ENCODE assay signal across 15 cellular contexts in genomic region chr7:78017621-78018100, GRCh38.
DNase-seq lines count a peak whose midpoint lies in the region; ATAC-seq and TF ChIP-seq lines count a peak whose summit lies in the region.
"Had no signal": no experiment of that assay in that cellular context is flagged by ENCODE, and none has a peak within 500 bp of the region (broad histone marks: within the 10 kb centered on the region; RNA-seq: fewer than 3 reads in every experiment).

No MANE protein-coding gene starts in this region.

- no peaks in the 10 kb centered on the region for H3K9me3 ChIP-seq in ovary
- H3K9me3 ChIP-seq: vagina had no signal

- DNase-seq in activated CD4-positive, alpha-beta T cell treated with anti-CD3 and anti-CD28 coated beads, Interleukin-2, amount 10 ng/mL, durations not matched to agents 24 days and 14 days, result no peak
- no peak for DNase-seq in activated CD4-positive, alpha-beta T cell treated with anti-CD3 and anti-CD28 coated beads, Interleukin-2, amount 50 U/mL, for 1 hour
- no peak for DNase-seq in T-cell
- DNase-seq in glutamatergic neuron, result no peak
- peak; percentile 8 for DNase-seq in pons (ENCODE audit: low spot score)
- no peak for DNase-seq in SIG-M5 (lab: John Stamatoyannopoulos, UW)
- no peak for DNase-seq in NCI-H1417 treated with DMSO at 0.1 percent for 48 hours (lab: John Stamatoyannopoulos, UW)
- no peak for DNase-seq in ovary
- DNase-seq: ACHN; activated naive CD4-positive, alpha-beta T cell; Kasumi-1; NCI-H2171; PC-3; stimulated activated CD4-positive, alpha-beta T cell treated with anti-CD3 and anti-CD28 coated beads, Interleukin-2, amount 100 ng/mL, for 48 hours had no signal

- H3K27me3 Mint-ChIP-seq in activated CD4-positive, alpha-beta T cell treated with anti-CD3 and anti-CD28 coated beads, Interleukin-2, amount 10 ng/mL, durations not matched to agents 24 days and 14 days, result peaks cover 60% of the 10 kb centered on the region
- H3K27me3 Mint-ChIP-seq in T-cell (peaks cover 14 to 28% of the 10 kb centered on the region in 2 donors), glutamatergic neuron (ENCODE audit: unreplicated experiment) (peaks cover 2% of the 10 kb centered on the region)

- H3K27ac ChIP-seq in ovary, result no peak overlapping the region

- H3K4me3 Mint-ChIP-seq in activated CD4-positive, alpha-beta T cell treated with anti-CD3 and anti-CD28 coated beads, Interleukin-2, amount 10 ng/mL, durations not matched to agents 24 days and 14 days, result peak overlapping the region; percentile 22
- peak overlapping the region; percentile 37 to 79 (median 57) for H3K4me3 Mint-ChIP-seq in T-cell
- peak overlapping the region; percentile 96 for H3K4me3 Mint-ChIP-seq in glutamatergic neuron (ENCODE audit: unreplicated experiment)

- TF ChIP-seq POLR2A in ovary (IDR thresholded peaks at IDR 0.05), result no peak

- CTCF ChIA-PET in T-cell (lab: Charles Lee), result no interaction called here

- intact Hi-C loops in activated CD4-positive, alpha-beta T cell treated with anti-CD3 and anti-CD28 coated beads, Interleukin-2, amount 10 ng/mL, durations not matched to agents 24 days and 14 days (cut with micrococcal nuclease), result no loop called here
- intact Hi-C loops in ovary (cut with DNase I), result loop anchor here in 1 of 4 donors (5.0 kb wide), 2 partner anchors 1160 to 1435 kb away; partner anchors contain the start of gene MAGI2

- no peaks in the 10 kb centered on the region for H3K36me3 ChIP-seq in ovary
- H3K36me3 ChIP-seq: vagina had no signal

- H3K27me3 ChIP-seq in ovary, result no peaks in the 10 kb centered on the region
- H3K27me3 ChIP-seq: vagina had no signal

- TF ChIP-seq CTCF in glutamatergic neuron (IDR thresholded peaks at IDR 0.05; ENCODE audit: partially characterized antibody, unreplicated experiment) (no peak), ovary (IDR thresholded peaks at IDR 0.05) (no peak)

- peaks cover 13% of the 10 kb centered on the region for H3K4me1 Mint-ChIP-seq in activated CD4-positive, alpha-beta T cell treated with anti-CD3 and anti-CD28 coated beads, Interleukin-2, amount 10 ng/mL, durations not matched to agents 24 days and 14 days
- H3K4me1 Mint-ChIP-seq in T-cell (peaks cover 12 to 15% (median 15%) of the 10 kb centered on the region in 3 donors), glutamatergic neuron (ENCODE audit: low read depth, unreplicated experiment) (peaks cover 20% of the 10 kb centered on the region)

- H3K36me3 Mint-ChIP-seq in activated CD4-positive, alpha-beta T cell treated with anti-CD3 and anti-CD28 coated beads, Interleukin-2, amount 10 ng/mL, durations not matched to agents 24 days and 14 days (ENCODE audit: low read depth), result no peaks in the 10 kb centered on the region
- H3K36me3 Mint-ChIP-seq in T-cell, result no peaks in the 10 kb centered on the region
- H3K36me3 Mint-ChIP-seq in glutamatergic neuron (ENCODE audit: unreplicated experiment), result no peaks in the 10 kb centered on the region

- no peak overlapping the region for H3K4me3 ChIP-seq in ovary

- TF ChIP-seq EP300 in ovary (IDR thresholded peaks at IDR 0.05), result no peak

- H3K9me3 Mint-ChIP-seq in activated CD4-positive, alpha-beta T cell treated with anti-CD3 and anti-CD28 coated beads, Interleukin-2, amount 10 ng/mL, durations not matched to agents 24 days and 14 days, result no peaks in the 10 kb centered on the region
- H3K9me3 Mint-ChIP-seq in T-cell, result no peaks in the 10 kb centered on the region
- peaks cover 24% of the 10 kb centered on the region for H3K9me3 Mint-ChIP-seq in glutamatergic neuron (ENCODE audit: unreplicated experiment)

- POLR2A ChIA-PET in T-cell (lab: Charles Lee), result interaction anchor here in 1 of 2 donors (0.8 kb wide), 1 partner anchor 14 kb away, joined by 3 read pairs; no protein-coding TSS in a partner anchor

- H3K27ac Mint-ChIP-seq in activated CD4-positive, alpha-beta T cell treated with anti-CD3 and anti-CD28 coated beads, Interleukin-2, amount 10 ng/mL, durations not matched to agents 24 days and 14 days, result no peak overlapping the region
- H3K27ac Mint-ChIP-seq in T-cell, result no peak overlapping the region
- H3K27ac Mint-ChIP-seq in glutamatergic neuron (ENCODE audit: unreplicated experiment), result peak overlapping the region; percentile 4

- peaks cover 5% of the 10 kb centered on the region for H3K4me1 ChIP-seq in ovary (ENCODE audit: insufficient read depth)

- 81 to 84% (median 82%) methylated on average over 4 of the region's 4 CpGs for WGBS in ovary, 3 donors

- no peak for ATAC-seq in T-cell (replicated peaks in 1 of 4)
- ATAC-seq: PC-3 had no signal

Comparison
In these comparisons a context has a peak if more than half of its experiments do, and no peak if none do; other contexts are left out.
1. H3K4me3 Mint-ChIP-seq: peak in every context shown above with its lines; median percentile 96 in glutamatergic neuron; 57 in T-cell; 22 in activated CD4-positive, alpha-beta T cell treated with anti-CD3 and anti-CD28 coated beads, Interleukin-2, amount 10 ng/mL, durations not matched to agents 24 days and 14 days.